32 cellular contexts compared by ENCODE assay signal in the genomic region with DNA sequence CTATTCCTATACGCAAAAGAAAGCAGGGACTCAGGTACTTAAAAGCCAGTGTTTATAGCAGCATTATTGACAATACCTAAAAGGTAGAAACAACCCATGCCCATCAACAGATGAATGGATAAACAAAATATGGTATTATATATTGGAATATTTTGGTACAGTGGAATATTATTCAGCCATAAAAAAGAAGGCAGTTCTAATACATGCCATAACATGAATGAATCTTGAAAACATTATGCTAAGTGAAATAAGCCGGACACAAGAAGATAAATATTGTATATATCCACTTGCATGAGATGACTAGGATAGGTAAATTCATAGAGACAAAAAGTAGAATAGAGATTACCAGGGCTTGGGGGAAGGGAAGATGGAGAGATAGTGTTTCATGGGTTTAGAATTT.
"Had no signal": no experiment of that assay in that cellular context is flagged by ENCODE, and none has a peak within 500 bp of the region (broad histone marks: within the 10 kb centered on the region; RNA-seq: fewer than 3 reads in every experiment).

No MANE protein-coding gene starts in this region.

- H3K4me1 Mint-ChIP-seq: naive B cell; stimulated activated memory B cell treated with anti-CD40 and anti-IgM and Interleukin-4, amounts not matched to agents 10 μg/mL and 1 μg/mL and 100 μg/mL, for 72 hours had no signal

- DNase-seq: hypothalamus; immature natural killer cell; kidney; left colon; left lung; lower lobe of right lung; mammary epithelial cell; mesendoderm; naive B cell; nucleus accumbens; pancreas; posterior cingulate gyrus; retina; right cardiac atrium; sigmoid colon; small intestine; stimulated activated CD4-positive, alpha-beta T cell treated with anti-CD3 and anti-CD28 coated beads, Interleukin-1b, Interleukin-23, amount 100 ng/mL, for 48 hours; stimulated activated CD4-positive, alpha-beta T cell treated with anti-CD3 and anti-CD28 coated beads, Interleukin-2, amount 100 ng/mL, for 48 hours; stimulated activated CD4-positive, alpha-beta T cell treated with anti-CD3 and anti-CD28 coated beads, Interleukin-4, amount 100 ng/mL, for 4 hours; stimulated activated CD8-positive, alpha-beta memory T cell treated with anti-CD3 and anti-CD28 coated beads, Interleukin-4, amount 100 ng/mL, for 48 hours; stimulated activated naive CD4-positive, alpha-beta T cell treated with Interleukin-2 at 50 U/mL for 16 hours; stimulated activated naive CD8-positive, alpha-beta T cell treated with anti-CD3 and anti-CD28 coated beads, Interleukin-15, amount 100 ng/mL, for 72 hours; substantia nigra; uterus had no signal

- H3K4me1 ChIP-seq: prostate gland had no signal

- FAIRE-seq: islet of Langerhans, kidney, small intestine had no signal

- H3K36me3 ChIP-seq: prostate gland, uterus had no signal

- ATAC-seq: left colon; left lung; lower lobe of right lung; pancreas; right cardiac atrium; stimulated activated memory B cell treated with anti-CD40 and anti-IgM and Interleukin-4, amounts not matched to agents 10 μg/mL and 1 μg/mL and 100 μg/mL, for 72 hours; stimulated activated naive CD8-positive, alpha-beta T cell treated with anti-CD3 and anti-CD28 coated beads, Interleukin-15, amount 100 ng/mL, for 72 hours had no signal

- H3K9me3 Mint-ChIP-seq: immature natural killer cell; nephron; neural crest cell; stimulated activated memory B cell treated with anti-CD40 and anti-IgM and Interleukin-4, amounts not matched to agents 10 μg/mL and 1 μg/mL and 100 μg/mL, for 72 hours; stimulated activated naive CD8-positive, alpha-beta T cell treated with anti-CD3 and anti-CD28 coated beads, Interleukin-15, amount 100 ng/mL, for 72 hours; type B pancreatic cell had no signal

- H3K27me3 Mint-ChIP-seq: stimulated activated memory B cell treated with anti-CD40 and anti-IgM and Interleukin-4, amounts not matched to agents 10 μg/mL and 1 μg/mL and 100 μg/mL, for 72 hours; stimulated activated naive CD8-positive, alpha-beta T cell treated with anti-CD3 and anti-CD28 coated beads, Interleukin-15, amount 100 ng/mL, for 72 hours; type B pancreatic cell had no signal

- H3K27me3 ChIP-seq: left lung, pancreas, sigmoid colon, tibial nerve, uterus had no signal

- H3K27ac Mint-ChIP-seq: mesothelial cell of epicardium; naive B cell; nephron; stimulated activated memory B cell treated with anti-CD40 and anti-IgM and Interleukin-4, amounts not matched to agents 10 μg/mL and 1 μg/mL and 100 μg/mL, for 72 hours; stimulated activated naive CD8-positive, alpha-beta T cell treated with anti-CD3 and anti-CD28 coated beads, Interleukin-15, amount 100 ng/mL, for 72 hours; type B pancreatic cell had no signal

- H3K4me3 Mint-ChIP-seq: immature natural killer cell; mesothelial cell of epicardium; naive B cell; nephron; neural crest cell; stimulated activated memory B cell treated with anti-CD40 and anti-IgM and Interleukin-4, amounts not matched to agents 10 μg/mL and 1 μg/mL and 100 μg/mL, for 72 hours; stimulated activated naive CD8-positive, alpha-beta T cell treated with anti-CD3 and anti-CD28 coated beads, Interleukin-15, amount 100 ng/mL, for 72 hours; type B pancreatic cell had no signal

- H3K27ac ChIP-seq: left lung, lower lobe of right lung, pancreas, prostate gland, sigmoid colon, tibial nerve, uterus had no signal

- H3K4me3 ChIP-seq: left lung, lower lobe of right lung, pancreas, prostate gland, sigmoid colon, tibial nerve, uterus had no signal

- H3K9me3 ChIP-seq: left lung, lower lobe of right lung, pancreas, prostate gland, sigmoid colon, tibial nerve, uterus had no signal
